20 cellular contexts compared by ENCODE assay signal in genomic region chr10:132253092-132253687, GRCh38.
"Had no signal": no experiment of that assay in that cellular context is flagged by ENCODE, and none has a peak within 500 bp of the region (broad histone marks: within the 10 kb centered on the region; RNA-seq: fewer than 3 reads in every experiment).

No MANE protein-coding gene starts in this region.

- H3K9ac ChIP-seq: SK-N-SH had no signal

- H3K4me1 Mint-ChIP-seq: activated CD4-positive, alpha-beta T cell treated with anti-CD3 and anti-CD28 coated beads, Interleukin-2, amount 10 ng/mL, durations not matched to agents 24 days and 14 days; endodermal cell; stimulated activated naive B cell treated with anti-CD40 and anti-IgM and Interleukin-4, amounts not matched to agents 10 μg/mL and 1 μg/mL and 100 μg/mL, for 72 hours had no signal

- H3K36me3 ChIP-seq: ascending aorta, neutrophil, pancreas, sigmoid colon, spleen, thoracic aorta had no signal

- ATAC-seq: activated T-cell treated with anti-CD3 and anti-CD28 coated beads, Interleukin-2, amount 50 U/mL, for 72 hours; naive thymus-derived CD8-positive, alpha-beta T cell; pancreas; stimulated activated naive B cell treated with anti-CD40 and anti-IgM and Interleukin-4, amounts not matched to agents 10 μg/mL and 1 μg/mL and 100 μg/mL, for 72 hours had no signal

- H3K36me3 Mint-ChIP-seq: activated naive CD4-positive, alpha-beta T cell treated with anti-CD3 and anti-CD28 coated beads, Interleukin-2, amount 50 U/mL, for 24 hours; naive thymus-derived CD8-positive, alpha-beta T cell; stimulated activated naive B cell treated with anti-CD40 and anti-IgM and Interleukin-4, amounts not matched to agents 10 μg/mL and 1 μg/mL and 100 μg/mL, for 72 hours had no signal

- DNase-seq: activated CD4-positive, alpha-beta T cell treated with anti-CD3 and anti-CD28 coated beads, Interleukin-2, amount 10 ng/mL, durations not matched to agents 24 days and 14 days; activated effector memory CD4-positive, alpha-beta T cell treated with anti-CD3 and anti-CD28 coated beads, Interleukin-2, amount 50 U/mL, for 16 hours; activated T-cell treated with anti-CD3 and anti-CD28 coated beads, Interleukin-2, amount 50 U/mL, for 72 hours; endodermal cell; foreskin melanocyte; hypothalamus; left cardiac atrium; mesenchymal stem cell; naive thymus-derived CD8-positive, alpha-beta T cell; pancreas; sigmoid colon; SK-N-SH; spleen; stimulated activated naive B cell treated with anti-CD40 and anti-IgM and Interleukin-4, amounts not matched to agents 10 μg/mL and 1 μg/mL and 100 μg/mL, for 72 hours had no signal

- H3K27me3 Mint-ChIP-seq: activated CD4-positive, alpha-beta T cell treated with anti-CD3 and anti-CD28 coated beads, Interleukin-2, amount 10 ng/mL, durations not matched to agents 24 days and 14 days; activated naive CD4-positive, alpha-beta T cell treated with anti-CD3 and anti-CD28 coated beads, Interleukin-2, amount 50 U/mL, for 24 hours; naive thymus-derived CD8-positive, alpha-beta T cell; stimulated activated naive B cell treated with anti-CD40 and anti-IgM and Interleukin-4, amounts not matched to agents 10 μg/mL and 1 μg/mL and 100 μg/mL, for 72 hours had no signal

- H3K4me2 ChIP-seq: SK-N-SH had no signal

- H3K9me3 Mint-ChIP-seq: activated CD4-positive, alpha-beta T cell treated with anti-CD3 and anti-CD28 coated beads, Interleukin-2, amount 10 ng/mL, durations not matched to agents 24 days and 14 days; activated naive CD4-positive, alpha-beta T cell treated with anti-CD3 and anti-CD28 coated beads, Interleukin-2, amount 50 U/mL, for 24 hours; activated T-cell treated with anti-CD3 and anti-CD28 coated beads, Interleukin-2, amount 50 U/mL, for 72 hours; endodermal cell; naive thymus-derived CD8-positive, alpha-beta T cell; stimulated activated naive B cell treated with anti-CD40 and anti-IgM and Interleukin-4, amounts not matched to agents 10 μg/mL and 1 μg/mL and 100 μg/mL, for 72 hours; T-helper 2 cell treated with Interferon-gamma antibody and Interleukin-4, amounts not matched to agents 5 μg/mL and 100 μg/mL, for 36 hours had no signal

- H3K27me3 ChIP-seq: ascending aorta, dorsolateral prefrontal cortex, neutrophil, pancreas, sigmoid colon, spleen had no signal

- H3K27ac Mint-ChIP-seq: activated CD4-positive, alpha-beta T cell treated with anti-CD3 and anti-CD28 coated beads, Interleukin-2, amount 10 ng/mL, durations not matched to agents 24 days and 14 days; activated naive CD4-positive, alpha-beta T cell treated with anti-CD3 and anti-CD28 coated beads, Interleukin-2, amount 50 U/mL, for 24 hours; activated T-cell treated with anti-CD3 and anti-CD28 coated beads, Interleukin-2, amount 50 U/mL, for 72 hours; endodermal cell; stimulated activated naive B cell treated with anti-CD40 and anti-IgM and Interleukin-4, amounts not matched to agents 10 μg/mL and 1 μg/mL and 100 μg/mL, for 72 hours; T-helper 2 cell treated with Interferon-gamma antibody and Interleukin-4, amounts not matched to agents 5 μg/mL and 100 μg/mL, for 36 hours had no signal

- H3K27ac ChIP-seq: ascending aorta, neutrophil, pancreas, sigmoid colon, spleen, thoracic aorta had no signal

- H3K4me3 ChIP-seq: ascending aorta, dorsolateral prefrontal cortex, pancreas, sigmoid colon, spleen, thoracic aorta had no signal

- H3K4me1 ChIP-seq: ascending aorta, pancreas had no signal

- H3K4me3 Mint-ChIP-seq: activated CD4-positive, alpha-beta T cell treated with anti-CD3 and anti-CD28 coated beads, Interleukin-2, amount 10 ng/mL, durations not matched to agents 24 days and 14 days; activated naive CD4-positive, alpha-beta T cell treated with anti-CD3 and anti-CD28 coated beads, Interleukin-2, amount 50 U/mL, for 24 hours; activated T-cell treated with anti-CD3 and anti-CD28 coated beads, Interleukin-2, amount 50 U/mL, for 72 hours; endodermal cell; stimulated activated naive B cell treated with anti-CD40 and anti-IgM and Interleukin-4, amounts not matched to agents 10 μg/mL and 1 μg/mL and 100 μg/mL, for 72 hours; T-helper 2 cell treated with Interferon-gamma antibody and Interleukin-4, amounts not matched to agents 5 μg/mL and 100 μg/mL, for 36 hours had no signal
